ENCODE assay signal across 8 cellular contexts in genomic region chr9:130451509-130452388, GRCh38. TPM values are rescaled to one million over a fixed set of nuclear protein-coding genes. Genes with fewer than 3 reads are reported as not detected.
DNase-seq lines count a peak whose midpoint lies in the region; ATAC-seq and TF ChIP-seq lines count a peak whose summit lies in the region.

No MANE protein-coding gene starts in this region.

- no peak for ATAC-seq in GM18909 (IDR thresholded peaks at IDR 0.05; ENCODE audit: poor library complexity, unreplicated experiment)

- peak overlapping the region; percentile 12; the same call in 1 of the 2 replicates for H2AFZ ChIP-seq in Loucy (ENCODE audit: low read length)

- H3K79me2 ChIP-seq in Loucy (ENCODE audit: insufficient read depth, low read length) = no peaks in the 10 kb centered on the region

- peak overlapping the region; percentile 58 for H3K27ac ChIP-seq in muscle layer of colon (ENCODE audit: low read depth, low read length)

- H3K36me3 ChIP-seq in Loucy (ENCODE audit: insufficient read depth, low read length) (no peaks in the 10 kb centered on the region), muscle layer of colon (ENCODE audit: insufficient read depth, low read length) (no peaks in the 10 kb centered on the region)

- H3K4me1 ChIP-seq in Loucy (ENCODE audit: insufficient read depth, low read length, poor library complexity, severe bottlenecking) = no peaks in the 10 kb centered on the region
- H3K4me1 ChIP-seq in muscle layer of colon (ENCODE audit: insufficient read depth, low read length) = peaks cover 43% of the 10 kb centered on the region

- H3K9me3 ChIP-seq in Loucy (ENCODE audit: insufficient read depth, low read depth, low read length) (no peaks in the 10 kb centered on the region), muscle layer of colon (ENCODE audit: low read length) (no peaks in the 10 kb centered on the region)

- H3K9ac ChIP-seq in Loucy (ENCODE audit: low read depth, low read length, poor library complexity, severe bottlenecking) = no peak overlapping the region
- peak overlapping the region; percentile 25 for H3K9ac ChIP-seq in muscle layer of colon (ENCODE audit: low read length)

- peak; percentile 33 for TF ChIP-seq CTCF in Loucy (conservative IDR thresholded peaks at IDR 0.05; ENCODE audit: low read length)

- H4K20me1 ChIP-seq in Loucy (ENCODE audit: insufficient read depth, low read length, poor library complexity, severe bottlenecking) = no peaks in the 10 kb centered on the region

- H3K4me2 ChIP-seq in Loucy (ENCODE audit: low read depth, low read length, poor library complexity, severe bottlenecking) = no peak overlapping the region

- DNase-seq in Daoy (ENCODE audit: low read depth) (peak; percentile 98), RPMI8226 (peak; percentile 95), epidermal melanocyte (ENCODE audit: insufficient read length, low spot score) (peak; percentile 89), globus pallidus (ENCODE audit: low spot score) (no peak)
- no peak for DNase-seq in activated CD4-positive, CD25-positive, alpha-beta regulatory T cell treated with anti-CD3 and anti-CD28 coated beads, Interleukin-2, amount 50 U/mL, for 72 hours

- H3K4me3 ChIP-seq in Loucy (ENCODE audit: low read length, poor library complexity, severe bottlenecking) (no peak overlapping the region), muscle layer of colon (ENCODE audit: low read depth in 1 of 2, low read length in 2 of 2) (no peak overlapping the region)

- no peaks in the 10 kb centered on the region for H3K9me2 ChIP-seq in Loucy (replicated peaks; ENCODE audit: low read depth, low read length)

- H3F3A ChIP-seq in Loucy (ENCODE audit: low read depth) = no peaks in the 10 kb centered on the region

- no peaks in the 10 kb centered on the region for H3K27me3 ChIP-seq in Loucy (ENCODE audit: insufficient read depth, low read length, poor library complexity, severe bottlenecking)
- no peaks in the 10 kb centered on the region for H3K27me3 ChIP-seq in muscle layer of colon (ENCODE audit: control insufficient read depth in 1 of 2, insufficient read depth in 2 of 2, low read length in 2 of 2)

RNA-seq across cellular contexts. Expression of gene ASS1, which starts 7.0 kb away (rescaled TPM):
- 84.5 and 86.7 TPM in 2 replicates for total RNA-seq in Daoy (2014; rRNA removed; shearing (Covaris generic))

Comparison
In these comparisons a context has a peak if more than half of its experiments do, and no peak if none do; other contexts are left out.
1. DNase-seq: peak in Daoy (single experiment), RPMI8226 (single experiment) and epidermal melanocyte (single experiment); none in activated CD4-positive, CD25-positive, alpha-beta regulatory T cell treated with anti-CD3 and anti-CD28 coated beads, Interleukin-2, amount 50 U/mL, for 72 hours (single experiment) and globus pallidus (single experiment).